In genomic region chr19:50703915-50704548, GRCh38 we compare ENCODE assay signal across 1 cellular context.
A peak's percentile ranks its signal among the peaks of the same experiment; 100 is the strongest.
TF ChIP-seq lines count a peak whose summit lies in the region.

No MANE protein-coding gene starts in this region.

TF ChIP-seq in H1, 55 proteins besides CTCF, POLR2A, EP300 and RAD21:
- TF ChIP-seq JUND (IDR thresholded peaks at IDR 0.05; ENCODE audit: low read length) (0 out of 2 replicates have a peak, but pooled peaks have one; percentile 12), TEAD4 (IDR thresholded peaks at IDR 0.05; ENCODE audit: low read depth, low read length) (no peak)
